Comparison of ENCODE assay signal across 1 cellular context in the genomic region with DNA sequence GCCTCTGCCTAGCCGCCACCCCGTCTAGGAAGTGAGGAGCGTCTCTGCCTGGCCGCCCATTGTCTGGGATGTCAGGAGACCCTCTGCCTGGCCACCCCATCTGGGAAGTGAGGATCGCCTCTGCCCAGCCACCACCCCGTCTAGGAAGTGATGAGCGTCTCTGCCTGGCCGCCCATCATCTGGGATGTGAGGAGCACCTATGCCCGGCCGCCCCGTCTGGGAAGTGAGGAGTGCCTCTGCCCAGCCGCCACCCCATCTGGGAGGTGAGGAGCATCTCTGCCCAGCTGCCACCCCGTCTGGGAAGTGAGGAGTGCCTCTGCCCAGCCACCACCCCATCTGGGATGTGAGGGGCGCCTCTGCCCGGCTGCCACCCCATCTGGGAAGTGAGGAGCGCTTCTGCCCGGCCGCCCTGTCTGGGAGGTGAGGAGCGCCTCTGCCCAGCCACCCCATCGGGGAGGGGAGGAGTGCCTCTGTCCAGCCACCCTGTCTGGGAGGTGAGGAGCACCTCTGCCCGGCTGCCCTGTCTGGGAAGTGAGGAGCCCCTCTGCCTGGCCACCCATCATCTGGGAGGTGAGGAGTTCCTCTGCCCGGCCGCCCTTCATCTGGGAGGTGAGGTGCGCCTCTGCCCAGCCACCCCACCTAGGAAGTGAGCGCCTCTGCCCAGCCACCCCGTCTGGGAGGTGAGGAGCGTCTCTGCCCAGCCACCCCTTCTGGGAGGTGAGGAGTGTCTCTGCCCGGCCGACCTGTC. TPM values are rescaled to one million over a fixed set of nuclear protein-coding genes. Genes with fewer than 3 reads are reported as not detected.
"Had no signal": no experiment of that assay in that cellular context is flagged by ENCODE, and none has a peak within 500 bp of the region (broad histone marks: within the 10 kb centered on the region; RNA-seq: fewer than 3 reads in every experiment).

No MANE protein-coding gene starts in this region.

RNA-seq across cellular contexts. Expression of gene SLAMF6, which starts 8.9 kb away (rescaled TPM):
- total RNA-seq: G401 had no signal

RNA-seq across cellular contexts. Expression of gene CD84, which starts 47.3 kb away (rescaled TPM):
- total RNA-seq: G401 had no signal
